In the genomic region with DNA sequence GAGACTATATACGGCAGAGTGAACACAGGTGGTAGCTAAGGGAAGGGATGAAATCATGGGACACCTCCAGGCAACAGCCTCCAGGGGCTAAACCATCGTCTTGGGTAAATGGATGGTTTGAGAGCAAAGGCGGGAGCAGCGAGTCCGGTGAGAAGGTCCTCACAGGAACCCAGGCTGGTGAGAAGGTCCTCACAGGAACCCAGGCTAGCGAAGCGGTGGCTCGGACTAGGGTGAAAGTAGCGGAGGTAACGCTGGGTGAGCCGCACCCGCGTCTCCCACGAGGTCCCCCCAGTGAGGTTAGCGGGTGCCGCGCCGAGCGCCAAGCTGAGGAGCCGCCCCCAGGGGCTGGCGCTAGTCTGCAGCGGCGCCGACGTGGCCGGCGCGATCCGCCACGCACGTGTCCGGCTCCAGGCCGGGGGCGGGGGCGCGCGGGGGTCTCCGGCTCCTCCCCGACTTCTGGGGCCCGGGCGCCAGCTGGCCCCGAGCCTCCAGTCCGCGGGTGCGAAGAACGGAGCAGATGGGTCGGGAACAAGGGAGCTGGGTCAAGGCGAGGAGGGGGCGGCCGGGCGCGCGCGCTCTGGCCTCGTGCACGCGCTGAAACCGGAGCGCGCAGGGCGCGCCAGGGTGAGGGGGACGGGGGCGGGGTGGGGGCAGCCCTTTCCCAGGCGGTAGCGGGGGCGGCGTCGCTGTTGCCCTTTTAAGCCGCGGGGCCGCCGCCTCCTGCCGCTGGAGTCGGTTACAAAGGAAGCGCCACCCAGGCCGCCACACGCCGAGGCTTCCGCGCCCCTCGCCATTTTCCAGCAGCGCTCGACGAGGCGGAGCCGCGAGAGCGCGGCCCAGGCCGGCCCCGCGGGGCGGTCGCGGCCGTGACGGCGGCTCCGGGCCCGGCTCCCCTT, we compare ENCODE assay signal across 7 cellular contexts.
A peak's percentile ranks its signal among the peaks of the same experiment; 100 is the strongest.
DNase-seq lines count a peak whose midpoint lies in the region; ATAC-seq and TF ChIP-seq lines count a peak whose summit lies in the region.

A gene (plus strand): TSS at position 726 of the 896 bp plus-strand sequence. CDS start 220 bp downstream, outside the sequence.

- H3K27ac ChIP-seq in cingulate gyrus (ENCODE audit: low read depth, low read length), result peak within 1 kb of the TSS; percentile 39
- peak within 1 kb of the TSS; percentile 80 for H3K27ac ChIP-seq in layer of hippocampus (ENCODE audit: low read depth, low read length)

- peak; percentile 62 for TF ChIP-seq POLR2A in GM18505 (IDR thresholded peaks at IDR 0.05; ENCODE audit: borderline replicate concordance, extremely low read depth, insufficient read depth, insufficient read length)

- peak; percentile 78 for DNase-seq in NCI-H345 (lab: John Stamatoyannopoulos, UW)
- DNase-seq in activated CD4-positive, alpha-beta T cell treated with anti-CD3 and anti-CD28 coated beads for 4 hours, result peak; percentile 79 to 85
- peak; percentile 68 for DNase-seq in stimulated activated CD4-positive, alpha-beta T cell treated with anti-CD3 and anti-CD28 coated beads, Interleukin-1b, Interleukin-23, amount 100 ng/mL, for 48 hours

- H3K27me3 ChIP-seq in layer of hippocampus (ENCODE audit: control insufficient read depth, insufficient read depth, low read length), result no peaks in the 10 kb centered on the region

- ATAC-seq in GM18505 (IDR thresholded peaks at IDR 0.05; ENCODE audit: unreplicated experiment) (peak; percentile 40), HG02973 (IDR thresholded peaks at IDR 0.05; ENCODE audit: unreplicated experiment) (peak; percentile 43)

Comparison
In these comparisons a context has a peak if more than half of its experiments do, and no peak if none do; other contexts are left out.
1. Peak in every context shown above with its lines: DNase-seq, ATAC-seq and H3K27ac ChIP-seq.